25 cellular contexts compared by ENCODE assay signal in genomic region chr6:32832535-32832934, GRCh38. TPM values are rescaled to one million over a fixed set of nuclear protein-coding genes. Genes with fewer than 3 reads are reported as not detected.
"Had no signal": no experiment of that assay in that cellular context is flagged by ENCODE, and none has a peak within 500 bp of the region (broad histone marks: within the 10 kb centered on the region; RNA-seq: fewer than 3 reads in every experiment).

No MANE protein-coding gene starts in this region.

- H3K27me3 Mint-ChIP-seq: central memory CD8-positive, alpha-beta T cell; effector memory CD8-positive, alpha-beta T cell had no signal

- H3K27me3 ChIP-seq: breast epithelium, hepatocyte, right lobe of liver, upper lobe of left lung had no signal

- H3K4me3 Mint-ChIP-seq: central memory CD8-positive, alpha-beta T cell; effector memory CD8-positive, alpha-beta T cell; immature natural killer cell; mesothelial cell of epicardium; nephron; T-helper 2 cell treated with Interferon-gamma antibody and Interleukin-4, amounts not matched to agents 5 μg/mL and 100 μg/mL, for 36 hours had no signal

- DNase-seq: activated CD4-positive, alpha-beta T cell treated with anti-CD3 and anti-CD28 coated beads, Interleukin-2, amount 50 U/mL, for 1 hour; activated CD4-positive, CD25-positive, alpha-beta regulatory T cell treated with anti-CD3 and anti-CD28 coated beads, Interleukin-2, amount 50 U/mL, for 72 hours; activated CD8-positive, alpha-beta memory T cell treated with anti-CD3 and anti-CD28 coated beads, Interleukin-2, amount 50 U/mL, for 48 hours; amniotic stem cell; effector memory CD8-positive, alpha-beta T cell; glutamatergic neuron; immature natural killer cell; lower lobe of right lung; right lobe of liver; stimulated activated CD4-positive, alpha-beta T cell treated with anti-CD3 and anti-CD28 coated beads, Interleukin-1b, Interleukin-23, amount 100 ng/mL, for 48 hours; WERI-Rb-1 had no signal

- H3K4me3 ChIP-seq: breast epithelium, hepatocyte, lower lobe of right lung, right lobe of liver, skin epidermis, upper lobe of left lung had no signal

- H3K27ac ChIP-seq: breast epithelium, hepatocyte, lower lobe of right lung, parathyroid adenoma, right lobe of liver, skin epidermis, upper lobe of left lung, WERI-Rb-1 had no signal

- H3K36me3 ChIP-seq: breast epithelium, WERI-Rb-1 had no signal

- H3K27ac Mint-ChIP-seq: mesothelial cell of epicardium; nephron; T-helper 2 cell treated with Interferon-gamma antibody and Interleukin-4, amounts not matched to agents 5 μg/mL and 100 μg/mL, for 36 hours had no signal

- ATAC-seq: effector memory CD8-positive, alpha-beta T cell; esophagus mucosa; left lobe of liver; lower lobe of right lung; right lobe of liver; SK-N-SH treated with all-trans-retinoic acid at 6 μM for 48 hours had no signal

- H3K9me3 Mint-ChIP-seq: central memory CD8-positive, alpha-beta T cell; effector memory CD8-positive, alpha-beta T cell; immature natural killer cell; mesothelial cell of epicardium; nephron; T-helper 2 cell treated with Interferon-gamma antibody and Interleukin-4, amounts not matched to agents 5 μg/mL and 100 μg/mL, for 36 hours had no signal

- H3K9me3 ChIP-seq: breast epithelium, lower lobe of right lung, right lobe of liver, upper lobe of left lung had no signal

RNA-seq across cellular contexts. Expression of gene HLA-DOB, which starts 15.7 kb away (rescaled TPM):
- total RNA-seq: frontal cortex, hepatocyte, kidney epithelial cell, left lobe of liver had no signal

RNA-seq across cellular contexts. Expression of gene PSMB9, which starts 21.5 kb away (rescaled TPM):
- total RNA-seq: hepatocyte, mesothelial cell of epicardium had no signal
